ENCODE assay signal across 8 cellular contexts in genomic region chr18:63676526-63676925, GRCh38. TPM values are rescaled to one million over a fixed set of nuclear protein-coding genes. Genes with fewer than 3 reads are reported as not detected.
DNase-seq lines count a peak whose midpoint lies in the region; ATAC-seq and TF ChIP-seq lines count a peak whose summit lies in the region.

No MANE protein-coding gene starts in this region.

- no peaks in the 10 kb centered on the region for H3K36me3 Mint-ChIP-seq in CD14-positive monocyte
- H3K36me3 Mint-ChIP-seq in activated naive CD8-positive, alpha-beta T cell treated with anti-CD3 and anti-CD28 coated beads for 36 hours = no peaks in the 10 kb centered on the region

- H3K4me1 Mint-ChIP-seq in CD14-positive monocyte = peaks cover 13% of the 10 kb centered on the region
- H3K4me1 Mint-ChIP-seq in activated naive CD8-positive, alpha-beta T cell treated with anti-CD3 and anti-CD28 coated beads for 36 hours = no peaks in the 10 kb centered on the region

- TF ChIP-seq CTCF in CD14-positive monocyte (IDR thresholded peaks at IDR 0.05) = peak; percentile 29
- TF ChIP-seq CTCF in astrocyte of the spinal cord (IDR thresholded peaks at IDR 0.05; ENCODE audit: low read depth, low read length) = peak; percentile 13

- no peak overlapping the region for H3K27ac Mint-ChIP-seq in CD14-positive monocyte
- no peak overlapping the region for H3K27ac Mint-ChIP-seq in activated naive CD8-positive, alpha-beta T cell treated with anti-CD3 and anti-CD28 coated beads for 36 hours

- H3K27me3 Mint-ChIP-seq in CD14-positive monocyte (ENCODE audit: low read depth in 3 of 3) = peaks cover 3 to 11% (median 7%) of the 10 kb centered on the region in 3 donors
- H3K27me3 Mint-ChIP-seq in activated naive CD8-positive, alpha-beta T cell treated with anti-CD3 and anti-CD28 coated beads for 36 hours = no peaks in the 10 kb centered on the region

- peaks cover 0 to 9% (median 3%) of the 10 kb centered on the region in 7 donors for H3K9me3 Mint-ChIP-seq in CD14-positive monocyte
- H3K9me3 Mint-ChIP-seq in activated naive CD8-positive, alpha-beta T cell treated with anti-CD3 and anti-CD28 coated beads for 36 hours = no peaks in the 10 kb centered on the region

- H3K4me3 Mint-ChIP-seq in CD14-positive monocyte = no peak overlapping the region
- H3K4me3 Mint-ChIP-seq in activated naive CD8-positive, alpha-beta T cell treated with anti-CD3 and anti-CD28 coated beads for 36 hours = no peak overlapping the region

- DNase-seq in CD14-positive monocyte (ENCODE audit: low spot score) (no peak), KBM-7 (peak; percentile 1), astrocyte of the spinal cord (ENCODE audit: low read depth, low spot score) (no peak), globus pallidus (ENCODE audit: low spot score) (no peak), GM03348 (ENCODE audit: low spot score) (no peak)
- no peak for DNase-seq in activated naive CD8-positive, alpha-beta T cell treated with anti-CD3 and anti-CD28 coated beads for 36 hours

- in situ Hi-C loops in KBM-7 (cut with MboI; ENCODE audit: low pct_unique_long_range_greater_than_20kb, low sequenced_read_pairs) (no loop called here), astrocyte of the spinal cord (cut with HindIII; ENCODE audit: low sequenced_read_pairs) (no loop called here)

- ATAC-seq in GM19395 (IDR thresholded peaks at IDR 0.05; ENCODE audit: unreplicated experiment) = peak; percentile 81
- ATAC-seq in GM19463 (IDR thresholded peaks at IDR 0.05; ENCODE audit: unreplicated experiment) = no peak

- no peak overlapping the region for H3K4me3 ChIP-seq in astrocyte of the spinal cord (ENCODE audit: low read depth, low read length)

- intact Hi-C loops in CD14-positive monocyte (cut with micrococcal nuclease) = no loop called here

RNA-seq across cellular contexts. Expression of gene SERPINB3, which starts 14.8 kb away (rescaled TPM):
- polyA plus RNA-seq in CD14-positive monocyte = not detected
- not detected for total RNA-seq in activated naive CD8-positive, alpha-beta T cell treated with anti-CD3 and anti-CD28 coated beads for 36 hours

RNA-seq across cellular contexts. Expression of gene SERPINB11, which starts 26.2 kb away (rescaled TPM):
- not detected for polyA plus RNA-seq in CD14-positive monocyte
- total RNA-seq in activated naive CD8-positive, alpha-beta T cell treated with anti-CD3 and anti-CD28 coated beads for 36 hours = not detected

RNA-seq across cellular contexts. Expression of gene SERPINB4, which starts 32.5 kb away (rescaled TPM):
- polyA plus RNA-seq in CD14-positive monocyte = not detected
- not detected for total RNA-seq in activated naive CD8-positive, alpha-beta T cell treated with anti-CD3 and anti-CD28 coated beads for 36 hours
